Comparison of ENCODE assay signal across 10 cellular contexts in genomic region chr6:6885521-6886088, GRCh38.
A peak's percentile ranks its signal among the peaks of the same experiment; 100 is the strongest.
DNase-seq lines count a peak whose midpoint lies in the region; ATAC-seq, FAIRE-seq and TF ChIP-seq lines count a peak whose summit lies in the region.
"Had no signal": no experiment of that assay in that cellular context is flagged by ENCODE, and none has a peak within 500 bp of the region (broad histone marks: within the 10 kb centered on the region; RNA-seq: fewer than 3 reads in every experiment).

No MANE protein-coding gene starts in this region.

- H4K20me1 ChIP-seq in HepG2 (ENCODE audit: insufficient read depth, low read length) = no peaks in the 10 kb centered on the region

- H3K9ac ChIP-seq in HepG2 (ENCODE audit: insufficient read depth, low read depth, low read length) = no peak overlapping the region

- no peaks in the 10 kb centered on the region for H3K36me3 ChIP-seq in HepG2 (replicated peaks in 1 of 2; ENCODE audit: control insufficient read depth in 1 of 2, insufficient read depth in 2 of 2, low read length in 2 of 2)
- H3K36me3 ChIP-seq in suprapubic skin = no peaks in the 10 kb centered on the region

- H3K27me3 ChIP-seq in HepG2 (ENCODE audit: control insufficient read depth in 1 of 2, insufficient read depth in 2 of 2, low read length in 2 of 2) (0 out of 5 replicates have a peak, but pooled peaks cover 0 to 6% of the 10 kb centered on the region in 2 experiments), suprapubic skin (no peaks in the 10 kb centered on the region)

- intact Hi-C loops in HepG2 (cut with micrococcal nuclease; ENCODE audit: unreplicated experiment) = no loop called here

- TF ChIP-seq RAD21 in HepG2 (CRISPR knock-in tag; IDR thresholded peaks at IDR 0.05) = no peak

- H3K4me2 ChIP-seq in HepG2 (ENCODE audit: low read depth, low read length) = no peak overlapping the region

- no peaks in the 10 kb centered on the region for H3K79me2 ChIP-seq in HepG2 (ENCODE audit: insufficient read depth, low read length)

- no peak for TF ChIP-seq EP300 in HepG2 (IDR thresholded peaks at IDR 0.05; ENCODE audit: low read depth in 2 of 2, low read length in 2 of 2)
- TF ChIP-seq EP300 in HepG2 (CRISPR knock-in tag; IDR thresholded peaks at IDR 0.05; ENCODE audit: borderline replicate concordance) = no peak
- no peak for TF ChIP-seq EP300 in suprapubic skin (IDR thresholded peaks at IDR 0.05)

- H3K27ac ChIP-seq in HepG2 (ENCODE audit: extremely low read length, insufficient read depth, low read length) (no peak overlapping the region), suprapubic skin (peak overlapping the region; percentile 87)

- TF ChIP-seq POLR2A in HepG2 (IDR thresholded peaks at IDR 0.05; ENCODE audit: insufficient read depth in 1 of 2, low read depth in 2 of 2, low read length in 2 of 2) = no peak
- no peak for TF ChIP-seq POLR2A in suprapubic skin (IDR thresholded peaks at IDR 0.05)

- no peak overlapping the region for H2AFZ ChIP-seq in HepG2 (ENCODE audit: low read length)

- CTCF ChIA-PET in HepG2 (lab: Yijun Ruan, JAX; ENCODE audit: low intra/inter-chr PET ratio, low total read pairs) = no interaction called here

- FAIRE-seq in HepG2 (lab: Jason Lieb, UNC) = no peak
- FAIRE-seq in GM19239 (lab: Jason Lieb, UNC) = no peak

- ATAC-seq in HepG2 = no peak; the same call in 2 of the 3 replicates

- H3K4me1 ChIP-seq in HepG2 (ENCODE audit: insufficient read depth, low read length) (peaks cover 5% of the 10 kb centered on the region), suprapubic skin (peaks cover 43% of the 10 kb centered on the region)

- 17% methylated on average over 12 of the region's 15 CpGs for WGBS in HepG2 (ENCODE audit: low lambda C conversion rate)
- 60% methylated on average over 15 of the region's 15 CpGs for WGBS in suprapubic skin

- no peak for TF ChIP-seq CTCF in HepG2 (CRISPR knock-in tag; IDR thresholded peaks at IDR 0.05)
- TF ChIP-seq CTCF in suprapubic skin (IDR thresholded peaks at IDR 0.05) = no peak

- H3K9me3 ChIP-seq in HepG2 (ENCODE audit: low read length) (no peaks in the 10 kb centered on the region), suprapubic skin (no peaks in the 10 kb centered on the region)

- in situ Hi-C loops in HepG2 (cut with HindIII; ENCODE audit: extremely low pct_ligation_motif_present, low pct_unique_long_range_greater_than_20kb) = no loop called here

- no TSS peak for BruUV-seq in HepG2 (replicated peaks; lab: Mats Ljungman, UMichigan)

- DNase-seq in NCI-H2029 (lab: John Stamatoyannopoulos, UW) (peak; percentile 85), anterior cingulate cortex (lab: John Stamatoyannopoulos, UW) (peak in 37 of 58 donors; percentile 2 to 67 (median 22)), HepG2 (ENCODE audit: low spot score) (no peak), suprapubic skin (ENCODE audit: low spot score in 2 of 2) (peak in 1 of 2 donors; percentile 75), GM19239 (ENCODE audit: insufficient read length, low spot score) (no peak), SK-N-DZ (ENCODE audit: low spot score) (no peak), HPDE6-E6E7 (ENCODE audit: extremely low spot score) (no peak), NCI-H2107 treated with DMSO at 0.1 percent for 48 hours (lab: John Stamatoyannopoulos, UW; ENCODE audit: unreplicated experiment) (no peak)
- DNase-seq: activated naive CD4-positive, alpha-beta T cell treated with Interleukin-2 at 50 U/mL for 16 hours; NCI-H1694 had no signal

- H3K4me3 ChIP-seq in HepG2 (replicated peaks in 1 of 3; ENCODE audit: insufficient read depth in 1 of 3, low read depth in 2 of 3, low read length in 3 of 3) (no peak overlapping the region), suprapubic skin (no peak overlapping the region)

- POLR2A ChIA-PET in HepG2 (lab: Yijun Ruan, JAX) = no interaction called here

TF ChIP-seq in HepG2, 621 proteins besides CTCF, POLR2A, EP300 and RAD21 (continues in another document):
- TF ChIP-seq IKZF1 (IDR thresholded peaks at IDR 0.05) (no peak), GABPB1 (CRISPR knock-in tag; IDR thresholded peaks at IDR 0.05) (peak; percentile 43; the same call in 1 of the 2 replicates), MAFK (conservative IDR thresholded peaks at IDR 0.05 in 1 of 2, IDR thresholded peaks at IDR 0.05 in 1 of 2; ENCODE audit: low read length in 2 of 2) (0 out of 4 replicates have a peak, but pooled peaks have one; percentile 2), BORCS8-MEF2B (CRISPR knock-in tag; IDR thresholded peaks at IDR 0.05) (no peak), ARNT2 (CRISPR knock-in tag; IDR thresholded peaks at IDR 0.05; ENCODE audit: low read depth) (no peak), SIN3A (IDR thresholded peaks at IDR 0.05; ENCODE audit: borderline replicate concordance, low read depth, low read length) (no peak), CEBPB (IDR thresholded peaks at IDR 0.05; ENCODE audit: borderline replicate concordance, low read depth, low read length) (peak; percentile 66; the same call in 1 of the 2 replicates), MAFF (IDR thresholded peaks at IDR 0.05; ENCODE audit: low read depth, low read length) (no peak), MED8 (CRISPR knock-in tag; IDR thresholded peaks at IDR 0.05; ENCODE audit: insufficient replicate concordance) (no peak), HOXA3 (CRISPR knock-in tag; IDR thresholded peaks at IDR 0.05) (0 out of 2 replicates have a peak, but pooled peaks have one; percentile 33), ZNF768 (CRISPR knock-in tag; IDR thresholded peaks at IDR 0.05) (peak; percentile 28; the same call in 1 of the 2 replicates), ZNF263 (CRISPR knock-in tag; IDR thresholded peaks at IDR 0.05) (0 out of 2 replicates have a peak, but pooled peaks have one; percentile 47), RFX5 (IDR thresholded peaks at IDR 0.05; ENCODE audit: low read depth, low read length) (peak; percentile 63), HMG20B (CRISPR knock-in tag; conservative IDR thresholded peaks at IDR 0.05) (no peak), GLI4 (CRISPR knock-in tag; IDR thresholded peaks at IDR 0.05; ENCODE audit: borderline replicate concordance) (no peak), ZBTB8A (CRISPR knock-in tag; IDR thresholded peaks at IDR 0.05; ENCODE audit: borderline replicate concordance, low read depth) (no peak), ZHX2 (IDR thresholded peaks at IDR 0.05; ENCODE audit: low read depth) (no peak), ZHX2 (CRISPR knock-in tag; IDR thresholded peaks at IDR 0.05; ENCODE audit: borderline replicate concordance) (no peak)
- TF ChIP-seq, protein P1, sequence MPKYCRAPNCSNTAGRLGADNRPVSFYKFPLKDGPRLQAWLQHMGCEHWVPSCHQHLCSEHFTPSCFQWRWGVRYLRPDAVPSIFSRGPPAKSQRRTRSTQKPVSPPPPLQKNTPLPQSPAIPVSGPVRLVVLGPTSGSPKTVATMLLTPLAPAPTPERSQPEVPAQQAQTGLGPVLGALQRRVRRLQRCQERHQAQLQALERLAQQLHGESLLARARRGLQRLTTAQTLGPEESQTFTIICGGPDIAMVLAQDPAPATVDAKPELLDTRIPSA (CRISPR knock-in tag; IDR thresholded peaks at IDR 0.05; ENCODE audit: borderline replicate concordance) = no peak
- TF ChIP-seq, protein P2, sequence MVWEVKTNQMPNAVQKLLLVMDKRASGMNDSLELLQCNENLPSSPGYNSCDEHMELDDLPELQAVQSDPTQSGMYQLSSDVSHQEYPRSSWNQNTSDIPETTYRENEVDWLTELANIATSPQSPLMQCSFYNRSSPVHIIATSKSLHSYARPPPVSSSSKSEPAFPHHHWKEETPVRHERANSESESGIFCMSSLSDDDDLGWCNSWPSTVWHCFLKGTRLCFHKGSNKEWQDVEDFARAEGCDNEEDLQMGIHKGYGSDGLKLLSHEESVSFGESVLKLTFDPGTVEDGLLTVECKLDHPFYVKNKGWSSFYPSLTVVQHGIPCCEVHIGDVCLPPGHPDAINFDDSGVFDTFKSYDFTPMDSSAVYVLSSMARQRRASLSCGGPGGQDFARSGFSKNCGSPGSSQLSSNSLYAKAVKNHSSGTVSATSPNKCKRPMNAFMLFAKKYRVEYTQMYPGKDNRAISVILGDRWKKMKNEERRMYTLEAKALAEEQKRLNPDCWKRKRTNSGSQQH (CRISPR knock-in tag; IDR thresholded peaks at IDR 0.05; ENCODE audit: low read depth) = no peak

Comparison
In these comparisons a context has a peak if more than half of its experiments do, and no peak if none do; other contexts are left out.
1. DNase-seq: peak in NCI-H2029 (single experiment) and anterior cingulate cortex (37 of 58); none in HepG2 (single experiment), GM19239 (single experiment), SK-N-DZ (single experiment), HPDE6-E6E7 (single experiment) and NCI-H2107 treated with DMSO at 0.1 percent for 48 hours (single experiment).